7 cellular contexts compared by ENCODE assay signal in the genomic region with DNA sequence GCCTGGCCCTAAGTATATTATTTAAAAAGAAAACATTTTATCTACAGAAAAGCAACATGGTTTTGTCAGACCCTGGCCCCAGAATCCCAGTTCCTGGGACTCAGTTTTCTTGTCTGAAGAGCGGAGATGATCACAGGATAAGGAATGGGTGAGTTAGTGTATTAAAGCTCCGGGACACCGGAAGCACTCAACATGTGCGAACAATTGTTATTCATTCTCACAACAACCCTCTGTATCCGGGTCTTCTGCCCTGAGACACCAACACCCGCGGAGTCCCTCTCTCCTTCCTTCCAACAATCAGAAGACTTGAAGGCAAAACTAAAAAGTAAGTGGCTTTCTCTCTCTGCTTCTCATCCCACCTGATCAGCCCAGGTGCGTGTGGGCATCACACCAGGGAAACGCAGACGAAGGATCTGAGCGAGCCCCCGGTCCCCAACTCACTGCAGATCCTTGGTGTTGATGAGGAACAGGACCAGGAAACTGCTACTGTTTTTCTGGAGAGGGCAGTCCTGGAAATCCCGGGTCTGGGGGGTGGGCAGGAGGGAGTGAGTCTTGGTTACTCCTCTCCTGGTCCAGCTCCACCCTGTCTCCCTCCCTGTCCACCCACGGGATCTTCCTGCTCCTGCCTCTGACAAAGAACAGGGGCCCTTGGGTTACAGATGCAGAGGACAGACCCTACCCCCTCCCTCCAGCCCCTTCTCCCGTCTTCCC. TPM values are rescaled to one million over a fixed set of nuclear protein-coding genes. Genes with fewer than 3 reads are reported as not detected.
DNase-seq lines count a peak whose midpoint lies in the region; ATAC-seq and TF ChIP-seq lines count a peak whose summit lies in the region.
"Had no signal": no experiment of that assay in that cellular context is flagged by ENCODE, and none has a peak within 500 bp of the region (broad histone marks: within the 10 kb centered on the region; RNA-seq: fewer than 3 reads in every experiment).

No MANE protein-coding gene starts in this region.

- H3K27ac ChIP-seq in cardiac muscle cell (peak overlapping the region; percentile 98), right atrium auricular region (peak overlapping the region in 1 of 2 donors; percentile 99), aorta (ENCODE audit: low read depth in 1 of 2, low read length in 2 of 2) (no peak overlapping the region)

- ATAC-seq in aorta (ENCODE audit: low FRiP score) = no peak

- intact Hi-C loops in aorta (cut with DNase I) = loop anchor here in 1 of 2 donors (5.0 to 10.0 kb wide), 3 partner anchors 101 to 273 kb away; partner anchors contain the start of gene CRB3

- H3K27me3 Mint-ChIP-seq in type B pancreatic cell = no peaks in the 10 kb centered on the region

- H3K4me1 ChIP-seq in cardiac muscle cell (ENCODE audit: low read depth) (peaks cover 12% of the 10 kb centered on the region), right atrium auricular region (peaks cover 0 to 29% of the 10 kb centered on the region in 2 donors), aorta (ENCODE audit: control insufficient read depth in 1 of 2, insufficient read depth in 2 of 2, low read length in 2 of 2) (no peaks in the 10 kb centered on the region)

- H3K4me3 ChIP-seq in cardiac muscle cell (no peak overlapping the region), right atrium auricular region (no peak overlapping the region), fibroblast of villous mesenchyme (ENCODE audit: low read depth, low read length) (peak overlapping the region; percentile 97), aorta (ENCODE audit: low read length in 2 of 2) (no peak overlapping the region)

- WGBS in aorta, 2 donors = 75 to 77% methylated on average over 15 of the region's 15 CpGs

- TF ChIP-seq CTCF in cardiac muscle cell (IDR thresholded peaks at IDR 0.05; ENCODE audit: low read depth, low read length) (no peak), right atrium auricular region (IDR thresholded peaks at IDR 0.05) (no peak), fibroblast of villous mesenchyme (IDR thresholded peaks at IDR 0.05; ENCODE audit: insufficient read depth, low read depth, low read length) (no peak), type B pancreatic cell (conservative IDR thresholded peaks at IDR 0.05) (no peak)

- H3K27me3 ChIP-seq in cardiac muscle cell (no peaks in the 10 kb centered on the region), right atrium auricular region (no peaks in the 10 kb centered on the region), aorta (ENCODE audit: control insufficient read depth in 1 of 2, insufficient read depth in 2 of 2, low read length in 1 of 2) (no peaks in the 10 kb centered on the region)

- H3K9me3 Mint-ChIP-seq in type B pancreatic cell = no peaks in the 10 kb centered on the region

- no peaks in the 10 kb centered on the region for H3K36me3 Mint-ChIP-seq in type B pancreatic cell

- peak overlapping the region; percentile 96 for H3K4me3 Mint-ChIP-seq in type B pancreatic cell

- DNase-seq in cardiac muscle cell (ENCODE audit: low read depth in 1 of 2, low spot score in 1 of 2) = no peak
- DNase-seq in right atrium auricular region (ENCODE audit: low spot score) = no peak
- no peak for DNase-seq in fibroblast of villous mesenchyme (ENCODE audit: low read depth)
- DNase-seq in type B pancreatic cell (ENCODE audit: extremely low spot score, unreplicated experiment) = no peak
- DNase-seq in aorta = no peak
- DNase-seq in NCI-H510A (lab: John Stamatoyannopoulos, UW) = no peak
- DNase-seq: OCI-M1 had no signal

- peak overlapping the region; percentile 93 for H3K27ac Mint-ChIP-seq in type B pancreatic cell

- H3K36me3 ChIP-seq in cardiac muscle cell (no peaks in the 10 kb centered on the region), right atrium auricular region (peaks cover 17% of the 10 kb centered on the region), aorta (ENCODE audit: control insufficient read depth in 1 of 2, insufficient read depth in 2 of 2, low read length in 1 of 2) (peaks cover 0 to 3% of the 10 kb centered on the region in 2 donors)

- H3K4me1 Mint-ChIP-seq in type B pancreatic cell (ENCODE audit: unreplicated experiment) = peaks cover 18% of the 10 kb centered on the region

- H3K9me3 ChIP-seq in cardiac muscle cell (ENCODE audit: low read depth) = no peaks in the 10 kb centered on the region
- H3K9me3 ChIP-seq in right atrium auricular region = no peaks in the 10 kb centered on the region
- no peaks in the 10 kb centered on the region for H3K9me3 ChIP-seq in aorta (ENCODE audit: control insufficient read depth, low read length)

RNA-seq across cellular contexts. Expression of gene GPR108, which starts 2.0 kb away (rescaled TPM):
- total RNA-seq in cardiac muscle cell = 91.3 and 132 TPM in 2 replicates
- 113 and 123 TPM in 2 replicates for polyA plus RNA-seq in cardiac muscle cell
- 10 to 100 TPM; 40.3 to 41.3 TPM for total RNA-seq in right atrium auricular region
- total RNA-seq in fibroblast of villous mesenchyme = 28.3 and 34.1 TPM in 2 replicates
- total RNA-seq in type B pancreatic cell (ENCODE audit: low replicate concordance) = 55.4 and 56.1 TPM in 2 replicates
- 10 to 100 TPM; 49.2 to 70.2 TPM for total RNA-seq in aorta
- 100 to 1,000 TPM in 1 of 2 donors, 10 to 100 TPM in 1; 33.1 to 117 TPM for polyA plus RNA-seq in aorta

RNA-seq across cellular contexts. Expression of gene TRIP10, which starts 4.1 kb away (rescaled TPM):
- total RNA-seq in cardiac muscle cell (60.4 and 67.8 TPM in 2 replicates), right atrium auricular region (10 to 100 TPM; 39.6 to 65.3 TPM), fibroblast of villous mesenchyme (49.9 and 50.1 TPM in 2 replicates), type B pancreatic cell (ENCODE audit: low replicate concordance) (35.1 and 42.3 TPM in 2 replicates), aorta (100 to 1,000 TPM in 1 of 2 donors, 10 to 100 TPM in 1; 91.8 to 146 TPM)
- polyA plus RNA-seq in cardiac muscle cell (54.1 and 72.1 TPM in 2 replicates), aorta (100 to 1,000 TPM in 1 of 2 donors, 10 to 100 TPM in 1; 68.6 to 261 TPM)

RNA-seq across cellular contexts. Expression of gene C3, which starts 14.9 kb away (rescaled TPM):
- total RNA-seq in cardiac muscle cell (0.11 and 0.39 TPM in 2 replicates), right atrium auricular region (1,000 to 10,000 TPM in 1 of 2 donors, 100 to 1,000 TPM in 1; 419 to 1,709 TPM), fibroblast of villous mesenchyme (1.6 and 76.0 TPM in 2 replicates), type B pancreatic cell (ENCODE audit: low replicate concordance) (8.2 and 14.2 TPM in 2 replicates), aorta (1,000 to 10,000 TPM; 1,027 to 3,196 TPM)
- polyA plus RNA-seq in cardiac muscle cell (1.6 TPM in 1 of 2 replicates, not detected in the other), aorta (10 to 100 TPM in 1 of 2 donors, 1 to 10 TPM in 1; 9.1 to 17.8 TPM)

RNA-seq across cellular contexts. Expression of gene SH2D3A, which starts 31.9 kb away (rescaled TPM):
- total RNA-seq in cardiac muscle cell (0.39 and 1.6 TPM in 2 replicates), right atrium auricular region (not detected), fibroblast of villous mesenchyme (under 0.01 TPM in 1 of 2 replicates, not detected in the other), type B pancreatic cell (ENCODE audit: low replicate concordance) (17.4 and 47.5 TPM in 2 replicates), aorta (1 to 10 TPM in 1 of 2 donors, under 1 TPM in 1; 0.68 to 1.0 TPM)
- polyA plus RNA-seq in cardiac muscle cell (1.7 and 2.0 TPM in 2 replicates), aorta (1 to 10 TPM in 1 of 2 donors, under 1 TPM in 1; 0.26 to 4.1 TPM)

RNA-seq across cellular contexts. Expression of gene VAV1, which starts 37.2 kb away (rescaled TPM):
- total RNA-seq in cardiac muscle cell (not detected in 2 replicates), right atrium auricular region (1 to 10 TPM in 1 of 2 donors, under 1 TPM in 1; 0.52 to 1.4 TPM), fibroblast of villous mesenchyme (not detected in 2 replicates), type B pancreatic cell (ENCODE audit: low replicate concordance) (not detected in 2 replicates), aorta (10 to 100 TPM in 1 of 2 donors, 1 to 10 TPM in 1; 8.2 to 20.1 TPM)
- polyA plus RNA-seq in cardiac muscle cell (not detected in 2 replicates), aorta (1 to 10 TPM; 1.9 to 9.9 TPM)
